8 cellular contexts compared by ENCODE assay signal in genomic region chr4:39814403-39815185, GRCh38.
A peak's percentile ranks its signal among the peaks of the same experiment; 100 is the strongest.
DNase-seq lines count a peak whose midpoint lies in the region; ATAC-seq, FAIRE-seq and TF ChIP-seq lines count a peak whose summit lies in the region.
"Had no signal": no experiment of that assay in that cellular context is flagged by ENCODE, and none has a peak within 500 bp of the region (broad histone marks: within the 10 kb centered on the region; RNA-seq: fewer than 3 reads in every experiment).

No MANE protein-coding gene starts in this region.

- CTCF ChIA-PET in naive thymus-derived CD4-positive, alpha-beta T cell (lab: Charles Lee), result no interaction called here

- no peak for TF ChIP-seq POLR2A in GM12891 (IDR thresholded peaks at IDR 0.05; ENCODE audit: low read depth, low read length)

- no peaks in the 10 kb centered on the region for H3K36me3 ChIP-seq in naive thymus-derived CD4-positive, alpha-beta T cell (ENCODE audit: control insufficient read depth in 2 of 3, insufficient read depth in 3 of 3, low read length in 3 of 3)
- H3K36me3 ChIP-seq: ovary had no signal

- no peak for FAIRE-seq in GM12891 (lab: Jason Lieb, UNC)

- no peak overlapping the region for H3K4me3 ChIP-seq in LNCaP clone FGC (ENCODE audit: low read depth, low read length)
- no peak overlapping the region for H3K4me3 ChIP-seq in naive thymus-derived CD4-positive, alpha-beta T cell (ENCODE audit: low read length)
- H3K4me3 ChIP-seq: ovary had no signal

- H3K27me3 Mint-ChIP-seq in naive thymus-derived CD4-positive, alpha-beta T cell, result peaks cover 0 to 3% (median 0%) of the 10 kb centered on the region in 5 donors

- peak; percentile 32 for ATAC-seq in naive thymus-derived CD4-positive, alpha-beta T cell
- ATAC-seq in GM21381 (IDR thresholded peaks at IDR 0.05; ENCODE audit: unreplicated experiment), result no peak

- H3K4me3 Mint-ChIP-seq in naive thymus-derived CD4-positive, alpha-beta T cell, result peak overlapping the region in 1 of 10 donors; percentile 24

- peak overlapping the region in 4 of 9 donors; percentile 55 to 90 (median 76) for H3K27ac Mint-ChIP-seq in naive thymus-derived CD4-positive, alpha-beta T cell

- no peaks in the 10 kb centered on the region for H3K4me1 ChIP-seq in naive thymus-derived CD4-positive, alpha-beta T cell (ENCODE audit: control insufficient read depth in 2 of 2, insufficient read depth in 2 of 2, low read length in 2 of 2)

- no peak for TF ChIP-seq CTCF in LNCaP clone FGC (IDR thresholded peaks at IDR 0.05; ENCODE audit: control insufficient read depth, extremely low read depth, insufficient read depth)

- DNase-seq in ELR (ENCODE audit: low read depth) (peak; percentile 40), LNCaP clone FGC (ENCODE audit: low read depth) (peak; percentile 10), astrocyte of the hippocampus (ENCODE audit: low read depth, low spot score) (peak; percentile 18), GM12891 (ENCODE audit: insufficient read length, low spot score) (no peak), GM19238 (ENCODE audit: insufficient read length, low spot score) (no peak)
- peak in 4 of 9 donors; percentile 6 to 23 (median 16) for DNase-seq in naive thymus-derived CD4-positive, alpha-beta T cell
- DNase-seq: ovary had no signal

- peaks cover 0 to 13% (median 0%) of the 10 kb centered on the region in 7 donors for H3K4me1 Mint-ChIP-seq in naive thymus-derived CD4-positive, alpha-beta T cell

- POLR2A ChIA-PET in naive thymus-derived CD4-positive, alpha-beta T cell (lab: Charles Lee), result no interaction called here

- H3K27me3 ChIP-seq in naive thymus-derived CD4-positive, alpha-beta T cell (ENCODE audit: control insufficient read depth in 2 of 2, insufficient read depth in 2 of 2, low read length in 2 of 2), result no peaks in the 10 kb centered on the region
- H3K27me3 ChIP-seq: ovary had no signal

- intact Hi-C loops in naive thymus-derived CD4-positive, alpha-beta T cell (cut with micrococcal nuclease), result no loop called here

- no peak overlapping the region for H3K27ac ChIP-seq in naive thymus-derived CD4-positive, alpha-beta T cell (ENCODE audit: low read depth, low read length)
- H3K27ac ChIP-seq: ovary had no signal

- peaks cover 0 to 4% (median 0%) of the 10 kb centered on the region in 3 experiments for H3K9me3 ChIP-seq in naive thymus-derived CD4-positive, alpha-beta T cell (ENCODE audit: control insufficient read depth in 2 of 3, low read length in 3 of 3)
- H3K9me3 ChIP-seq: ovary had no signal

- peaks cover 0 to 19% (median 0%) of the 10 kb centered on the region in 11 donors for H3K9me3 Mint-ChIP-seq in naive thymus-derived CD4-positive, alpha-beta T cell

- H3K36me3 Mint-ChIP-seq in naive thymus-derived CD4-positive, alpha-beta T cell, result peaks cover 0 to 17% (median 0%) of the 10 kb centered on the region in 5 donors

TF ChIP-seq in GM12891, 5 proteins besides CTCF, POLR2A, EP300 and RAD21:
- TF ChIP-seq TAF1 (IDR thresholded peaks at IDR 0.05; ENCODE audit: low read depth, low read length) (no peak), POLR2AphosphoS5 (IDR thresholded peaks at IDR 0.05; ENCODE audit: low read depth, low read length) (no peak), PAX5 (IDR thresholded peaks at IDR 0.05; ENCODE audit: insufficient read depth, low read length, severe bottlenecking) (no peak), SPI1 (IDR thresholded peaks at IDR 0.05; ENCODE audit: low read depth, low read length) (no peak), POU2F2 (IDR thresholded peaks at IDR 0.05; ENCODE audit: low read depth, low read length) (no peak)

Comparison
In these comparisons a context has a peak if more than half of its experiments do, and no peak if none do; other contexts are left out.
1. DNase-seq: peak in ELR (single experiment), LNCaP clone FGC (single experiment) and astrocyte of the hippocampus (single experiment); none in GM12891 (single experiment) and GM19238 (single experiment).